Comparison of ENCODE assay signal across 2 cellular contexts in genomic region chr13:26589754-26590153, GRCh38.
TF ChIP-seq lines count a peak whose summit lies in the region.

No MANE protein-coding gene starts in this region.

TF ChIP-seq in IMR-90, 13 proteins besides CTCF, POLR2A, EP300 and RAD21:
- TF ChIP-seq ELK1 (IDR thresholded peaks at IDR 0.05; ENCODE audit: borderline replicate concordance, low read depth, low read length), result no peak
- TF ChIP-seq USF2 (IDR thresholded peaks at IDR 0.05; ENCODE audit: low read depth, low read length), result no peak
- no peak for TF ChIP-seq MAZ (IDR thresholded peaks at IDR 0.05; ENCODE audit: borderline replicate concordance, low read depth, low read length)
- TF ChIP-seq CEBPB (IDR thresholded peaks at IDR 0.05; ENCODE audit: low read depth, low read length), result no peak
- no peak for TF ChIP-seq MAFK (IDR thresholded peaks at IDR 0.05; ENCODE audit: low read depth, low read length)
- no peak for TF ChIP-seq CHD1 (IDR thresholded peaks at IDR 0.05; ENCODE audit: low read depth, low read length)
- TF ChIP-seq MXI1 (IDR thresholded peaks at IDR 0.05; ENCODE audit: borderline replicate concordance, low read depth, low read length), result no peak
- TF ChIP-seq NFE2L2 (IDR thresholded peaks at IDR 0.05; ENCODE audit: low read depth, low read length), result no peak
- no peak for TF ChIP-seq BHLHE40 (IDR thresholded peaks at IDR 0.05; ENCODE audit: low read depth, low read length)
- no peak for TF ChIP-seq SMC3 (IDR thresholded peaks at IDR 0.05; ENCODE audit: low read depth, low read length)

TF ChIP-seq in endothelial cell of umbilical vein, 7 proteins besides CTCF, POLR2A, EP300 and RAD21:
- peak; percentile 47 for TF ChIP-seq GATA2 (IDR thresholded peaks at IDR 0.05; ENCODE audit: insufficient read depth, insufficient read length, low read depth, low read length)
- TF ChIP-seq EZH2 (IDR thresholded peaks at IDR 0.05; ENCODE audit: borderline replicate concordance, low read depth, low read length, severe bottlenecking), result no peak
- TF ChIP-seq FOS (IDR thresholded peaks at IDR 0.05; ENCODE audit: borderline replicate concordance, insufficient read depth, low read length), result peak; percentile 46
- TF ChIP-seq MAX (IDR thresholded peaks at IDR 0.05; ENCODE audit: insufficient read depth, insufficient read length), result no peak
- no peak for TF ChIP-seq MYC (IDR thresholded peaks at IDR 0.05; ENCODE audit: low read depth, low read length)
- TF ChIP-seq JUN (IDR thresholded peaks at IDR 0.05; ENCODE audit: borderline replicate concordance, insufficient read depth, insufficient read length, low read depth), result peak; percentile 84
- peak; percentile 55 for TF ChIP-seq POLR2AphosphoS5 (IDR thresholded peaks at IDR 0.05; ENCODE audit: insufficient read depth, low read depth, low read length)
TF ChIP-seq in endothelial cell of umbilical vein: peak in this region for 4.
